Comparison of ENCODE assay signal across 8 cellular contexts in the genomic region with DNA sequence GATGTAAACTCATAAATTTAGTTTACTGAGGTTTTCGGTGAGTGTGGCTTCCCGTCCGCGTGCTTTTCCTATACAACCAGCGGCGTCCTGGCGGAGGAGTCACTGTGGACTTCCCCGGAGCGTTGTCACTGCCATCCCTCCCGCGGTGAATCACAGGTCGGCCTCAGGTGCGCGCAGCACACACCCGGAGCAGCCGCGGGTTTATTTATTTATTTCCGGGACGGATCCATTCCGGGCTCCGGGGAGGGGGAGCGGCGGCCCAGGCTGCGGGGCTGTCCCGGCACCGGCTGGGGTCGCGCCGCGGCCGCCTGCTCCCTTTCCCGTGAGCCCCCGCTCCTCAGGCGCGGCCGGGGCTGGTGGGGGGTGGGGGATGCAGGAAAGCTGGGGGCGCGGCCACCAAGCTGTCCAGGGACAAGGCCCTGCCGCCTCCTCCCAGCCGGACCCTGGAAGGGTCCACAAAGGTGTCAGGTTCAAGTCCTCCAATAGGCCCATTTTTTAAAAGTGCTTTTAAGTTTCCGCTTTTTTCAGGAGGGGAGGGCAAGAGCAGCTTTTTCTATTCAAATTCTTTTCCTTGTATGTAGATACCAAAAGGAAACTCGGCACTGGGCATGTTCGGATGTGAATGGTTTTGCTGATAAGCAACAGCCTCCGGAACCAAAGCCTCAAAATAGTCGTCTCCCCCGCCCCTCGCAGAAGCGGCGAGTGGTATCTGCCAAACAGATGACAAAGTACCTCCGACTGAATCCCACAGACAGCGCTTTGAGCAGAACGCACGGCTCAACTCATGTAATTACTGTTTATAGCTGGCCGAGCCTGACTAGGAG.
DNase-seq lines count a peak whose midpoint lies in the region; ATAC-seq and TF ChIP-seq lines count a peak whose summit lies in the region.

No MANE protein-coding gene starts in this region.

- 1% methylated on average over 41 of the region's 54 CpGs; no CpG with 5 or more reads in 1 of the 2 donors for WGBS in transverse colon (ENCODE audit: low coverage in 1 of 2), 2 donors

- peak; percentile 1 for TF ChIP-seq EP300 in transverse colon (IDR thresholded peaks at IDR 0.05; ENCODE audit: low read depth)

- in situ Hi-C loops in HAP-1 (cut with MboI; ENCODE audit: low sequenced_read_pairs): no loop called here
- in situ Hi-C loops in transverse colon (cut with MboI; ENCODE audit: low pct_ligation_motif_present in 1 of 4, low pct_unique_long_range_greater_than_20kb in 1 of 4, low sequenced_read_pairs in 3 of 4): no loop called here

- TF ChIP-seq CTCF in Calu3 (IDR thresholded peaks at IDR 0.05; ENCODE audit: unreplicated experiment) (no peak), transverse colon (IDR thresholded peaks at IDR 0.05) (peak in 1 of 5 experiments; percentile 5)

- BruUV-seq in Calu3 (replicated peaks; lab: Mats Ljungman, UMichigan): no TSS peak

- peak overlapping the region; percentile 40 for H3K4me3 ChIP-seq in HAP-1
- peak overlapping the region; percentile 22 to 74 (median 54) for H3K4me3 ChIP-seq in transverse colon

- H3K27me3 ChIP-seq in HAP-1 (ENCODE audit: low read depth) (no peaks in the 10 kb centered on the region), transverse colon (no peaks in the 10 kb centered on the region)

- H3K27me3 Mint-ChIP-seq in Calu3 (ENCODE audit: unreplicated experiment): no peaks in the 10 kb centered on the region

- H3K36me3 Mint-ChIP-seq in Calu3 (ENCODE audit: insufficient read depth, unreplicated experiment): peaks cover 20% of the 10 kb centered on the region

- peak; percentile 93 for DNase-seq in Calu3
- DNase-seq in HAP-1 (ENCODE audit: low spot score in 2 of 2): peak; percentile 76 to 82
- DNase-seq in NCI-H128 (lab: John Stamatoyannopoulos, UW; ENCODE audit: unreplicated experiment): peak; percentile 51
- DNase-seq in T-helper 2 cell: peak; percentile 70 to 95 (median 83)
- DNase-seq in left ventricle myocardium superior: peak; percentile 88
- peak; percentile 94 for DNase-seq in posterior vena cava (ENCODE audit: low spot score)
- peak; percentile 92 for DNase-seq in transverse colon

- H3K9me3 ChIP-seq in HAP-1 (no peaks in the 10 kb centered on the region), transverse colon (no peaks in the 10 kb centered on the region)

- intact Hi-C loops in Calu3 (cut with micrococcal nuclease; ENCODE audit: unreplicated experiment) (loop anchor here (5.0 kb wide), 1 partner anchor 127 kb away; no protein-coding TSS in a partner anchor), left ventricle myocardium superior (cut with micrococcal nuclease) (no loop called here), posterior vena cava (cut with DNase I) (loop anchor here in 1 of 2 donors (10.0 kb wide), 1 partner anchor 91 kb away; no protein-coding TSS in a partner anchor), transverse colon (cut with DNase I; ENCODE audit: low total_unique reads) (loop anchor here (5.0 to 10.0 kb wide), 2 partner anchors 88 to 1241 kb away; no protein-coding TSS in a partner anchor)

- H3K9me3 Mint-ChIP-seq in Calu3 (ENCODE audit: low read depth, unreplicated experiment): no peaks in the 10 kb centered on the region

- CTCF ChIA-PET in Calu3 (lab: Charles Lee): interaction anchor here (0.5 to 1.4 kb wide), 2 partner anchors 11 to 94 kb away, joined by 5 to 8 read pairs; no protein-coding TSS in a partner anchor

- H3K36me3 ChIP-seq in HAP-1 (replicated peaks) (peaks cover 19% of the 10 kb centered on the region), transverse colon (no peaks in the 10 kb centered on the region)

- H3K4me1 Mint-ChIP-seq in Calu3 (ENCODE audit: low read depth, unreplicated experiment): no peaks in the 10 kb centered on the region

- peak overlapping the region; percentile 89 for H3K4me3 Mint-ChIP-seq in Calu3 (ENCODE audit: low read depth, unreplicated experiment)

- peak overlapping the region; percentile 93 for H3K27ac Mint-ChIP-seq in Calu3 (ENCODE audit: unreplicated experiment)

- H3K27ac ChIP-seq in angular gyrus (ENCODE audit: low read depth, low read length) (peak overlapping the region; percentile 17), transverse colon (peak overlapping the region; percentile 85 to 92 (median 90))

- H3K4me1 ChIP-seq in HAP-1: peaks cover 37% of the 10 kb centered on the region
- peaks cover 9 to 48% (median 31%) of the 10 kb centered on the region in 4 donors for H3K4me1 ChIP-seq in transverse colon

- TF ChIP-seq POLR2A in transverse colon (IDR thresholded peaks at IDR 0.05): peak; percentile 79

- ATAC-seq in left ventricle myocardium superior: peak; percentile 92

Comparison
In these comparisons a context has a peak if more than half of its experiments do, and no peak if none do; other contexts are left out.
1. Peak in every context shown above with its lines: DNase-seq, ATAC-seq, H3K4me3 ChIP-seq and H3K27ac ChIP-seq.